In genomic region chr21:44950351-44950750, GRCh38 we compare ENCODE assay signal across 1 cellular context.
TF ChIP-seq lines count a peak whose summit lies in the region.

No MANE protein-coding gene starts in this region.

TF ChIP-seq in K562, 482 proteins besides CTCF, POLR2A, EP300 and RAD21:
- TF ChIP-seq FOXA3 (CRISPR knock-in tag; conservative IDR thresholded peaks at IDR 0.05 in 1 of 2, IDR thresholded peaks at IDR 0.05 in 1 of 2) (no peak), POLR2G (IDR thresholded peaks at IDR 0.05; ENCODE audit: low read depth, low read length) (0 out of 2 replicates have a peak, but pooled peaks have one; percentile 15)
